ENCODE assay signal across 36 cellular contexts in genomic region chr19:15353908-15354307, GRCh38.
"Had no signal": no experiment of that assay in that cellular context is flagged by ENCODE, and none has a peak within 500 bp of the region (broad histone marks: within the 10 kb centered on the region; RNA-seq: fewer than 3 reads in every experiment).

No MANE protein-coding gene starts in this region.

- ATAC-seq: activated CD4-positive, CD25-positive, alpha-beta regulatory T cell treated with anti-CD3 and anti-CD28 coated beads, Interleukin-2, amount 50 U/mL, for 24 hours; activated naive CD8-positive, alpha-beta T cell treated with anti-CD3 and anti-CD28 coated beads, Interleukin-2, amount 50 U/mL, for 24 hours; gastroesophageal sphincter; T-cell had no signal

- DNase-seq: activated B cell treated with CpG ODN at 0.5 μM for 24 hours; activated CD4-positive, alpha-beta memory T cell treated with anti-CD3 and anti-CD28 coated beads, Interleukin-2, amount 10 ng/mL, durations not matched to agents 7 days and 5 days; activated CD4-positive, alpha-beta T cell treated with anti-CD3 and anti-CD28 coated beads, Interleukin-2, amount 10 ng/mL, durations not matched to agents 7 days and 5 days; activated CD4-positive, alpha-beta T cell treated with anti-CD3 and anti-CD28 coated beads, Interleukin-2, amount 50 U/mL, for 4 hours; activated CD8-positive, alpha-beta memory T cell treated with anti-CD3 and anti-CD28 coated beads, Interleukin-2, amount 50 U/mL, for 48 hours; activated effector memory CD4-positive, alpha-beta T cell treated with anti-CD3 and anti-CD28 coated beads, Interleukin-2, amount 50 U/mL, for 16 hours; activated naive CD4-positive, alpha-beta T cell treated with anti-CD3 and anti-CD28 coated beads for 36 hours; activated naive CD8-positive, alpha-beta T cell treated with anti-CD3 and anti-CD28 coated beads for 36 hours; activated naive CD8-positive, alpha-beta T cell treated with anti-CD3 and anti-CD28 coated beads, Interleukin-2, amount 50 U/mL, for 24 hours; activated T-cell treated with anti-CD3 and anti-CD28 coated beads, Interleukin-2, amount 50 U/mL, for 48 hours; adrenal gland; central memory CD4-positive, alpha-beta T cell; cerebellar nuclear complex; colonic mucosa; effector CD8-positive, alpha-beta T cell; esophagus squamous epithelium; foreskin melanocyte; head of caudate nucleus; SW 1271; T-cell; T1000; WERI-Rb-1 had no signal

- H3K27ac Mint-ChIP-seq: activated B cell treated with CpG ODN at 0.5 μM for 24 hours; activated CD4-positive, alpha-beta memory T cell treated with anti-CD3 and anti-CD28 coated beads, Interleukin-2, amount 10 ng/mL, durations not matched to agents 7 days and 5 days; activated CD4-positive, alpha-beta T cell treated with anti-CD3 and anti-CD28 coated beads, Interleukin-2, amount 10 ng/mL, durations not matched to agents 7 days and 5 days; activated naive CD4-positive, alpha-beta T cell treated with anti-CD3 and anti-CD28 coated beads for 36 hours; activated naive CD4-positive, alpha-beta T cell treated with anti-CD3 and anti-CD28 coated beads, Interleukin-2, amount 50 U/mL, for 24 hours; activated naive CD8-positive, alpha-beta T cell treated with anti-CD3 and anti-CD28 coated beads for 36 hours; activated naive CD8-positive, alpha-beta T cell treated with anti-CD3 and anti-CD28 coated beads, Interleukin-2, amount 50 U/mL, for 24 hours; activated T-helper 1 cell treated with anti-CD3 and anti-CD28 coated beads, Interleukin-12 subunit alpha, Interleukin-12 subunit beta, Interleukin-2, Interleukin-4 antibody, amounts not matched to agents 30 ng/mL and 10 ng/mL and 1 ng/mL, durations not matched to agents 14 hours and 24 hours and 36 hours; activated T-helper 2 cell treated with anti-CD3 and anti-CD28 coated beads, Interferon-gamma antibody, Interleukin-2, Interleukin-4, amounts not matched to agents 10 μg/mL and 5 μg/mL and 100 μg/mL, durations not matched to agents 14 hours and 24 hours and 36 hours; T-cell; T-helper 1 cell treated with Interleukin-12 subunit alpha and Interleukin-12 subunit beta and Interleukin-4 antibody, amounts not matched to agents 30 μg/mL and 1 μg/mL, for 36 hours; T-helper 2 cell treated with Interferon-gamma antibody and Interleukin-4, amounts not matched to agents 5 μg/mL and 100 μg/mL, for 36 hours had no signal

- H3K27ac ChIP-seq: adrenal gland, ascending aorta, breast epithelium, colonic mucosa, epithelial cell of prostate, esophagus squamous epithelium, gastroesophageal sphincter, WERI-Rb-1 had no signal

- H3K4me3 ChIP-seq: adrenal gland, ascending aorta, breast epithelium, cardiac muscle cell, colonic mucosa, esophagus squamous epithelium, gastroesophageal sphincter had no signal

- FAIRE-seq: endometrium, endothelial cell of umbilical vein had no signal

- H3K4me1 Mint-ChIP-seq: activated CD4-positive, alpha-beta memory T cell treated with anti-CD3 and anti-CD28 coated beads, Interleukin-2, amount 10 ng/mL, durations not matched to agents 7 days and 5 days; activated CD4-positive, alpha-beta T cell treated with anti-CD3 and anti-CD28 coated beads, Interleukin-2, amount 10 ng/mL, durations not matched to agents 7 days and 5 days; activated naive CD4-positive, alpha-beta T cell treated with anti-CD3 and anti-CD28 coated beads, Interleukin-2, amount 50 U/mL, for 24 hours; activated naive CD8-positive, alpha-beta T cell treated with anti-CD3 and anti-CD28 coated beads for 36 hours; activated naive CD8-positive, alpha-beta T cell treated with anti-CD3 and anti-CD28 coated beads, Interleukin-2, amount 50 U/mL, for 24 hours; T-cell had no signal

- H3K9me3 ChIP-seq: adrenal gland, ascending aorta, breast epithelium, colonic mucosa, esophagus squamous epithelium, gastroesophageal sphincter had no signal

- H3K27me3 Mint-ChIP-seq: activated B cell treated with CpG ODN at 0.5 μM for 24 hours; activated CD4-positive, alpha-beta memory T cell treated with anti-CD3 and anti-CD28 coated beads, Interleukin-2, amount 10 ng/mL, durations not matched to agents 7 days and 5 days; activated CD4-positive, alpha-beta T cell treated with anti-CD3 and anti-CD28 coated beads, Interleukin-2, amount 10 ng/mL, durations not matched to agents 7 days and 5 days; activated naive CD4-positive, alpha-beta T cell treated with anti-CD3 and anti-CD28 coated beads, Interleukin-2, amount 50 U/mL, for 24 hours; activated naive CD8-positive, alpha-beta T cell treated with anti-CD3 and anti-CD28 coated beads for 36 hours; activated naive CD8-positive, alpha-beta T cell treated with anti-CD3 and anti-CD28 coated beads, Interleukin-2, amount 50 U/mL, for 24 hours; brain; T-cell had no signal

- H3K9me3 Mint-ChIP-seq: activated B cell treated with CpG ODN at 0.5 μM for 24 hours; activated CD4-positive, alpha-beta memory T cell treated with anti-CD3 and anti-CD28 coated beads, Interleukin-2, amount 10 ng/mL, durations not matched to agents 7 days and 5 days; activated CD4-positive, alpha-beta T cell treated with anti-CD3 and anti-CD28 coated beads, Interleukin-2, amount 10 ng/mL, durations not matched to agents 7 days and 5 days; activated naive CD4-positive, alpha-beta T cell treated with anti-CD3 and anti-CD28 coated beads for 36 hours; activated naive CD4-positive, alpha-beta T cell treated with anti-CD3 and anti-CD28 coated beads, Interleukin-2, amount 50 U/mL, for 24 hours; activated naive CD8-positive, alpha-beta T cell treated with anti-CD3 and anti-CD28 coated beads for 36 hours; activated naive CD8-positive, alpha-beta T cell treated with anti-CD3 and anti-CD28 coated beads, Interleukin-2, amount 50 U/mL, for 24 hours; activated T-helper 1 cell treated with anti-CD3 and anti-CD28 coated beads, Interleukin-12 subunit alpha, Interleukin-12 subunit beta, Interleukin-2, Interleukin-4 antibody, amounts not matched to agents 30 ng/mL and 10 ng/mL and 1 ng/mL, durations not matched to agents 14 hours and 24 hours and 36 hours; activated T-helper 2 cell treated with anti-CD3 and anti-CD28 coated beads, Interferon-gamma antibody, Interleukin-2, Interleukin-4, amounts not matched to agents 10 μg/mL and 5 μg/mL and 100 μg/mL, durations not matched to agents 14 hours and 24 hours and 36 hours; brain; T-cell; T-helper 1 cell treated with Interleukin-12 subunit alpha and Interleukin-12 subunit beta and Interleukin-4 antibody, amounts not matched to agents 30 μg/mL and 1 μg/mL, for 36 hours; T-helper 2 cell treated with Interferon-gamma antibody and Interleukin-4, amounts not matched to agents 5 μg/mL and 100 μg/mL, for 36 hours had no signal

- H3K4me3 Mint-ChIP-seq: activated B cell treated with CpG ODN at 0.5 μM for 24 hours; activated CD4-positive, alpha-beta memory T cell treated with anti-CD3 and anti-CD28 coated beads, Interleukin-2, amount 10 ng/mL, durations not matched to agents 7 days and 5 days; activated CD4-positive, alpha-beta T cell treated with anti-CD3 and anti-CD28 coated beads, Interleukin-2, amount 10 ng/mL, durations not matched to agents 7 days and 5 days; activated naive CD4-positive, alpha-beta T cell treated with anti-CD3 and anti-CD28 coated beads for 36 hours; activated naive CD4-positive, alpha-beta T cell treated with anti-CD3 and anti-CD28 coated beads, Interleukin-2, amount 50 U/mL, for 24 hours; activated naive CD8-positive, alpha-beta T cell treated with anti-CD3 and anti-CD28 coated beads for 36 hours; activated naive CD8-positive, alpha-beta T cell treated with anti-CD3 and anti-CD28 coated beads, Interleukin-2, amount 50 U/mL, for 24 hours; activated T-helper 1 cell treated with anti-CD3 and anti-CD28 coated beads, Interleukin-12 subunit alpha, Interleukin-12 subunit beta, Interleukin-2, Interleukin-4 antibody, amounts not matched to agents 30 ng/mL and 10 ng/mL and 1 ng/mL, durations not matched to agents 14 hours and 24 hours and 36 hours; brain; T-cell; T-helper 1 cell treated with Interleukin-12 subunit alpha and Interleukin-12 subunit beta and Interleukin-4 antibody, amounts not matched to agents 30 μg/mL and 1 μg/mL, for 36 hours; T-helper 2 cell treated with Interferon-gamma antibody and Interleukin-4, amounts not matched to agents 5 μg/mL and 100 μg/mL, for 36 hours had no signal

- H3K27me3 ChIP-seq: adrenal gland, ascending aorta, breast epithelium, cardiac muscle cell, colonic mucosa, esophagus squamous epithelium, gastroesophageal sphincter had no signal

- H3K4me1 ChIP-seq: adrenal gland, ascending aorta, breast epithelium, colonic mucosa, esophagus squamous epithelium, gastroesophageal sphincter had no signal
